Comparison of ENCODE assay signal across 10 cellular contexts in genomic region chr1:31509124-31510072, GRCh38.
DNase-seq lines count a peak whose midpoint lies in the region; ATAC-seq and TF ChIP-seq lines count a peak whose summit lies in the region.
"Had no signal": no experiment of that assay in that cellular context is flagged by ENCODE, and none has a peak within 500 bp of the region (broad histone marks: within the 10 kb centered on the region; RNA-seq: fewer than 3 reads in every experiment).

No MANE protein-coding gene starts in this region.

- H3K79me2 ChIP-seq in MM.1S (ENCODE audit: low read length): no peaks in the 10 kb centered on the region
- no peaks in the 10 kb centered on the region for H3K79me2 ChIP-seq in osteoblast (ENCODE audit: insufficient read depth, low read length)

- no peak overlapping the region for H3K27ac ChIP-seq in MM.1S (ENCODE audit: low read length)
- no peak overlapping the region for H3K27ac ChIP-seq in osteoblast (ENCODE audit: low read depth, low read length)

- no peak for TF ChIP-seq CTCF in GM13977 (IDR thresholded peaks at IDR 0.05; ENCODE audit: extremely low read depth, insufficient read depth, missing control alignments)
- TF ChIP-seq CTCF in MM.1S (IDR thresholded peaks at IDR 0.05; ENCODE audit: low read length): no peak
- no peak for TF ChIP-seq CTCF in osteoblast (IDR thresholded peaks at IDR 0.05; ENCODE audit: extremely low read depth, low read depth, low read length)

- in situ Hi-C loops in GM13977 (cut with MboI; ENCODE audit: low pct_unique_long_range_greater_than_20kb, low sequenced_read_pairs, unreplicated experiment): no loop called here

- no peaks in the 10 kb centered on the region for H3F3A ChIP-seq in MM.1S (ENCODE audit: insufficient read depth, low read length)

- H3K9ac ChIP-seq in MM.1S (ENCODE audit: low read length): no peak overlapping the region

- no peaks in the 10 kb centered on the region for H3K9me2 ChIP-seq in MM.1S (replicated peaks; ENCODE audit: insufficient read depth, low read length)

- H3K4me2 ChIP-seq in MM.1S (ENCODE audit: low read depth, low read length) (no peak overlapping the region; the same call in 1 of the 2 replicates), osteoblast (ENCODE audit: insufficient read depth, low read length) (no peak overlapping the region)

- peak; percentile 42 for ATAC-seq in GM21576 (IDR thresholded peaks at IDR 0.05; ENCODE audit: unreplicated experiment)

- DNase-seq in GM13977 (ENCODE audit: low spot score): peak; percentile 63
- peak; percentile 14 for DNase-seq in MM.1S
- DNase-seq in osteoblast (ENCODE audit: insufficient read length, low spot score, missing footprints): peak; percentile 49
- no peak for DNase-seq in NCI-H1436 treated with DMSO at 0.1 percent for 48 hours (lab: John Stamatoyannopoulos, UW)
- DNase-seq in NCI-H2227 treated with DMSO at 0.1 percent for 48 hours (lab: John Stamatoyannopoulos, UW): no peak
- DNase-seq in putamen (ENCODE audit: low spot score): no peak
- no peak for DNase-seq in NCI-H1092 (lab: John Stamatoyannopoulos, UW)
- DNase-seq: glutamatergic neuron; stimulated activated CD4-positive, alpha-beta T cell treated with anti-CD3 and anti-CD28 coated beads, Interleukin-4, amount 100 ng/mL, for 24 hours had no signal

- H3K27me3 ChIP-seq in MM.1S (replicated peaks; ENCODE audit: insufficient read depth, low read length) (no peaks in the 10 kb centered on the region), osteoblast (ENCODE audit: insufficient read depth, low read length) (peaks cover 72% of the 10 kb centered on the region)

- no peaks in the 10 kb centered on the region for H4K20me1 ChIP-seq in MM.1S (ENCODE audit: insufficient read depth, low read length)
- H4K20me1 ChIP-seq in osteoblast (ENCODE audit: insufficient read depth, low read length): no peaks in the 10 kb centered on the region

- no peak overlapping the region for H3K4me3 ChIP-seq in MM.1S (ENCODE audit: low read length)
- no peak overlapping the region for H3K4me3 ChIP-seq in osteoblast (ENCODE audit: insufficient read depth, low read length)

- H2AFZ ChIP-seq in MM.1S (ENCODE audit: low read length) (no peak overlapping the region), osteoblast (ENCODE audit: low read length) (no peak overlapping the region)

- H3K9me3 ChIP-seq in MM.1S (replicated peaks; ENCODE audit: insufficient read depth, low read length) (no peaks in the 10 kb centered on the region), osteoblast (ENCODE audit: low read depth, low read length) (no peaks in the 10 kb centered on the region)

- H3K36me3 ChIP-seq in MM.1S (replicated peaks; ENCODE audit: insufficient read depth, low read length) (no peaks in the 10 kb centered on the region), osteoblast (ENCODE audit: insufficient read depth, low read length) (no peaks in the 10 kb centered on the region)

- H3K4me1 ChIP-seq in MM.1S (ENCODE audit: low read length) (peaks cover 31% of the 10 kb centered on the region), osteoblast (ENCODE audit: insufficient read depth, low read length) (peaks cover 13% of the 10 kb centered on the region)

Comparison
In these comparisons a context has a peak if more than half of its experiments do, and no peak if none do; other contexts are left out.
1. DNase-seq: peak in GM13977 (single experiment), MM.1S (single experiment) and osteoblast (single experiment); none in NCI-H1436 treated with DMSO at 0.1 percent for 48 hours (single experiment), NCI-H2227 treated with DMSO at 0.1 percent for 48 hours (single experiment), putamen (single experiment) and NCI-H1092 (single experiment).